ENCODE assay signal across 9 cellular contexts in the genomic region with DNA sequence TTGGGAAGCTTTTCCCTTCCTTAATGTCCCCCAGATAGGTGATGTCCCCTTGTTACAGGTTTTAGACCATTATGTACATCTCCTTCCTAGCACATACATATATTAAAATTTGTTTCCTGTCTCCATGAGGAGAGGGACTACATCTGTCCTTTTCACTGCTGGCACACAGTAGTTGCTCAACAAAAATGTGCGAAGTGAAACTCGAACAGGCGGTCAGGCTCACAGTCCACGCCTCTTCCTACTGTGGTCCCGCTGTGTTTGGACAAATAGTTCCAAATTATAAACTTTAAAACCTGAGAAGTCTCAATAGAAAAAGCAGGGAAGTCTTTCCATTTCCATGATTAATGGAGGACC. TPM values are rescaled to one million over a fixed set of nuclear protein-coding genes. Genes with fewer than 3 reads are reported as not detected.
A peak's percentile ranks its signal among the peaks of the same experiment; 100 is the strongest.
DNase-seq lines count a peak whose midpoint lies in the region; ATAC-seq and TF ChIP-seq lines count a peak whose summit lies in the region.
"Had no signal": no experiment of that assay in that cellular context is flagged by ENCODE, and none has a peak within 500 bp of the region (broad histone marks: within the 10 kb centered on the region; RNA-seq: fewer than 3 reads in every experiment).

No MANE protein-coding gene starts in this region.

- no peaks in the 10 kb centered on the region for H3K36me3 Mint-ChIP-seq in CD4-positive, alpha-beta T cell (ENCODE audit: low read depth)
- H3K36me3 Mint-ChIP-seq in dendritic cell treated with granulocyte-macrophage colony-stimulating factor and Interleukin-4, amounts not matched to agents 40 ng/mL and 50 ng/mL, for 4 days (ENCODE audit: low read depth) = peaks cover 33% of the 10 kb centered on the region

- H3K27me3 Mint-ChIP-seq in CD4-positive, alpha-beta T cell = peaks cover 80% of the 10 kb centered on the region
- no peaks in the 10 kb centered on the region for H3K27me3 Mint-ChIP-seq in dendritic cell treated with granulocyte-macrophage colony-stimulating factor and Interleukin-4, amounts not matched to agents 40 ng/mL and 50 ng/mL, for 4 days

- peak overlapping the region; percentile 59 for H3K4me3 ChIP-seq in NB4 (ENCODE audit: low read depth, low read length)
- H3K4me3 ChIP-seq in neutrophil (ENCODE audit: low read depth in 1 of 2, low read length in 1 of 2) = peak overlapping the region; percentile 85 to 100

- no peak overlapping the region for H3K27ac Mint-ChIP-seq in CD4-positive, alpha-beta T cell
- peak overlapping the region; percentile 82 for H3K27ac Mint-ChIP-seq in dendritic cell treated with granulocyte-macrophage colony-stimulating factor and Interleukin-4, amounts not matched to agents 40 ng/mL and 50 ng/mL, for 4 days

- H3K4me1 ChIP-seq in neutrophil (ENCODE audit: control insufficient read depth in 1 of 2, insufficient read depth in 1 of 2, low read depth in 1 of 2, low read length in 1 of 2) = peaks cover 40 to 43% of the 10 kb centered on the region in 2 experiments

- POLR2A ChIA-PET in CD4-positive, alpha-beta T cell (lab: Charles Lee) = no interaction called here

- peaks cover 32% of the 10 kb centered on the region for H3K4me1 Mint-ChIP-seq in CD4-positive, alpha-beta T cell (ENCODE audit: low read depth)
- H3K4me1 Mint-ChIP-seq in dendritic cell treated with granulocyte-macrophage colony-stimulating factor and Interleukin-4, amounts not matched to agents 40 ng/mL and 50 ng/mL, for 4 days (ENCODE audit: low read depth) = peaks cover 42% of the 10 kb centered on the region

- intact Hi-C loops in CD4-positive, alpha-beta T cell (cut with DNase I, micrococcal nuclease) = no loop called here
- intact Hi-C loops in dendritic cell treated with granulocyte-macrophage colony-stimulating factor and Interleukin-4, amounts not matched to agents 40 ng/mL and 50 ng/mL, for 4 days (cut with micrococcal nuclease) = loop anchor here (2.0 kb wide), 1 partner anchor 96 kb away; the partner anchor contains the start of gene KIF11

- H3K27ac ChIP-seq in CD4-positive, alpha-beta T cell (ENCODE audit: low read depth, low read length) = no peak overlapping the region
- peak overlapping the region; percentile 95 for H3K27ac ChIP-seq in neutrophil

- no peak for ATAC-seq in CD4-positive, alpha-beta T cell (ENCODE audit: poor library complexity)
- no peak for ATAC-seq in HG02623 (IDR thresholded peaks at IDR 0.05; ENCODE audit: unreplicated experiment)
- no peak for ATAC-seq in HG02678 (IDR thresholded peaks at IDR 0.05; ENCODE audit: unreplicated experiment)

- H3K9me3 Mint-ChIP-seq in CD4-positive, alpha-beta T cell = peaks cover 5% of the 10 kb centered on the region
- peaks cover 9% of the 10 kb centered on the region for H3K9me3 Mint-ChIP-seq in dendritic cell treated with granulocyte-macrophage colony-stimulating factor and Interleukin-4, amounts not matched to agents 40 ng/mL and 50 ng/mL, for 4 days

- H3K9me3 ChIP-seq in CD4-positive, alpha-beta T cell (ENCODE audit: control insufficient read depth, low read length) = no peaks in the 10 kb centered on the region
- no peaks in the 10 kb centered on the region for H3K9me3 ChIP-seq in neutrophil

- peaks cover 12% of the 10 kb centered on the region for H3K36me3 ChIP-seq in neutrophil

- CTCF ChIA-PET in CD4-positive, alpha-beta T cell (lab: Charles Lee) = no interaction called here

- DNase-seq in CD4-positive, alpha-beta T cell = no peak
- DNase-seq in NB4 (ENCODE audit: low read depth) = no peak
- DNase-seq in iPS-NIHi7 (ENCODE audit: extremely low spot score) = no peak
- DNase-seq in NCI-H2171 treated with DMSO at 0.1 percent for 48 hours (lab: John Stamatoyannopoulos, UW) = no peak
- DNase-seq: small intestine had no signal

- H3K4me3 Mint-ChIP-seq in CD4-positive, alpha-beta T cell = peak overlapping the region; percentile 82
- H3K4me3 Mint-ChIP-seq in dendritic cell treated with granulocyte-macrophage colony-stimulating factor and Interleukin-4, amounts not matched to agents 40 ng/mL and 50 ng/mL, for 4 days = peak overlapping the region; percentile 87

- TF ChIP-seq POLR2A in NB4 (IDR thresholded peaks at IDR 0.05; ENCODE audit: extremely low read depth, insufficient read length) = no peak

- peaks cover 47% of the 10 kb centered on the region for H3K27me3 ChIP-seq in CD4-positive, alpha-beta T cell (ENCODE audit: control insufficient read depth, insufficient read depth, low read length)
- no peaks in the 10 kb centered on the region for H3K27me3 ChIP-seq in neutrophil

- no peak for TF ChIP-seq CTCF in CD4-positive, alpha-beta T cell (IDR thresholded peaks at IDR 0.05)
- no peak for TF ChIP-seq CTCF in NB4 (IDR thresholded peaks at IDR 0.05; ENCODE audit: low read depth, low read length)
- TF ChIP-seq CTCF in neutrophil (IDR thresholded peaks at IDR 0.05) = peak; percentile 12

RNA-seq across cellular contexts. Expression of gene HHEX, which starts 1.2 kb away (rescaled TPM):
- 1 to 10 TPM in 1 of 2 experiments, under 1 TPM in 1; 0.96 to 1.0 TPM for total RNA-seq in CD4-positive, alpha-beta T cell
